In genomic region chr12:77299001-77299400, GRCh38 we compare ENCODE assay signal across 15 cellular contexts.
DNase-seq lines count a peak whose midpoint lies in the region; ATAC-seq and TF ChIP-seq lines count a peak whose summit lies in the region.
"Had no signal": no experiment of that assay in that cellular context is flagged by ENCODE, and none has a peak within 500 bp of the region (broad histone marks: within the 10 kb centered on the region; RNA-seq: fewer than 3 reads in every experiment).

No MANE protein-coding gene starts in this region.

- H3K4me3 ChIP-seq in ACC112 (ENCODE audit: low read depth, low read length) (no peak overlapping the region), fibroblast of lung (replicated peaks in 1 of 4; ENCODE audit: control extremely low read depth in 1 of 4, insufficient read depth in 1 of 4, low read depth in 3 of 4, low read length in 4 of 4) (no peak overlapping the region), lower lobe of right lung (no peak overlapping the region), SJCRH30 (no peak overlapping the region)
- H3K4me3 ChIP-seq: K562 had no signal

- no peaks in the 10 kb centered on the region for H3K79me2 ChIP-seq in ACC112 (ENCODE audit: control insufficient read depth, insufficient read depth, low read length, unreplicated experiment)
- no peaks in the 10 kb centered on the region for H3K79me2 ChIP-seq in fibroblast of lung (ENCODE audit: control insufficient read depth, insufficient read depth, low read length)

- H3K4me3 Mint-ChIP-seq in activated naive CD4-positive, alpha-beta T cell treated with anti-CD3 and anti-CD28 coated beads, Interleukin-2, amount 10 ng/mL, durations not matched to agents 7 days and 5 days: no peak overlapping the region
- no peak overlapping the region for H3K4me3 Mint-ChIP-seq in CD4-positive, alpha-beta T cell

- DNase-seq in GM03348 (ENCODE audit: low spot score): peak; percentile 55
- DNase-seq in RPMI7951 (ENCODE audit: low read depth): peak; percentile 37
- peak; percentile 38 to 49 for DNase-seq in fibroblast of lung (ENCODE audit: low read depth in 2 of 2)
- no peak for DNase-seq in activated naive CD4-positive, alpha-beta T cell treated with anti-CD3 and anti-CD28 coated beads, Interleukin-2, amount 10 ng/mL, durations not matched to agents 7 days and 5 days
- DNase-seq in CD4-positive, alpha-beta T cell: no peak
- no peak for DNase-seq in lower lobe of right lung
- DNase-seq in SJCRH30: no peak
- DNase-seq: BE2C, EL, NCI-H1048, NCI-H2227 treated with DMSO at 0.1 percent for 48 hours, NCI-H526 treated with DMSO at 0.1 percent for 48 hours had no signal

- CTCF ChIA-PET in activated naive CD4-positive, alpha-beta T cell treated with anti-CD3 and anti-CD28 coated beads, Interleukin-2, amount 10 ng/mL, durations not matched to agents 7 days and 5 days (lab: Charles Lee): no interaction called here
- CTCF ChIA-PET in CD4-positive, alpha-beta T cell (lab: Charles Lee): no interaction called here

- H3K9me3 Mint-ChIP-seq in activated naive CD4-positive, alpha-beta T cell treated with anti-CD3 and anti-CD28 coated beads, Interleukin-2, amount 10 ng/mL, durations not matched to agents 7 days and 5 days: no peaks in the 10 kb centered on the region
- H3K9me3 Mint-ChIP-seq in CD4-positive, alpha-beta T cell: peaks cover 5% of the 10 kb centered on the region

- H3K4me2 ChIP-seq in fibroblast of lung (ENCODE audit: extremely low read depth, insufficient read depth, low read length): no peak overlapping the region

- H3K4me1 Mint-ChIP-seq in activated naive CD4-positive, alpha-beta T cell treated with anti-CD3 and anti-CD28 coated beads, Interleukin-2, amount 10 ng/mL, durations not matched to agents 7 days and 5 days: no peaks in the 10 kb centered on the region
- H3K4me1 Mint-ChIP-seq in CD4-positive, alpha-beta T cell (ENCODE audit: low read depth): no peaks in the 10 kb centered on the region

- H3K27ac Mint-ChIP-seq in activated naive CD4-positive, alpha-beta T cell treated with anti-CD3 and anti-CD28 coated beads, Interleukin-2, amount 10 ng/mL, durations not matched to agents 7 days and 5 days: no peak overlapping the region
- no peak overlapping the region for H3K27ac Mint-ChIP-seq in CD4-positive, alpha-beta T cell

- H3K9me3 ChIP-seq in fibroblast of lung (ENCODE audit: control insufficient read depth, insufficient read depth, low read depth, low read length) (no peaks in the 10 kb centered on the region), lower lobe of right lung (no peaks in the 10 kb centered on the region), SJCRH30 (replicated peaks) (no peaks in the 10 kb centered on the region)
- no peaks in the 10 kb centered on the region for H3K9me3 ChIP-seq in CD4-positive, alpha-beta T cell (ENCODE audit: control insufficient read depth, low read length)
- H3K9me3 ChIP-seq: BE2C had no signal

- POLR2A ChIA-PET in CD4-positive, alpha-beta T cell (lab: Charles Lee): no interaction called here

- H3K36me3 ChIP-seq in ACC112 (ENCODE audit: insufficient read depth, low read length) (no peaks in the 10 kb centered on the region), fibroblast of lung (ENCODE audit: control insufficient read depth, insufficient read depth, low read length) (no peaks in the 10 kb centered on the region), lower lobe of right lung (no peaks in the 10 kb centered on the region), SJCRH30 (no peaks in the 10 kb centered on the region)
- H3K36me3 ChIP-seq: BE2C had no signal

- no peak for ATAC-seq in CD4-positive, alpha-beta T cell (ENCODE audit: poor library complexity)
- no peak for ATAC-seq in lower lobe of right lung
- ATAC-seq: K562 had no signal

- no peaks in the 10 kb centered on the region for H3K36me3 Mint-ChIP-seq in activated naive CD4-positive, alpha-beta T cell treated with anti-CD3 and anti-CD28 coated beads, Interleukin-2, amount 10 ng/mL, durations not matched to agents 7 days and 5 days
- H3K36me3 Mint-ChIP-seq in CD4-positive, alpha-beta T cell (ENCODE audit: low read depth): no peaks in the 10 kb centered on the region

- H2AFZ ChIP-seq in ACC112 (ENCODE audit: low read length, unreplicated experiment) (peak overlapping the region; percentile 17), fibroblast of lung (ENCODE audit: low read length) (peak overlapping the region; percentile 59)

- H3K4me1 ChIP-seq in ACC112 (ENCODE audit: control insufficient read depth, insufficient read depth, low read length, unreplicated experiment): peaks cover 29% of the 10 kb centered on the region
- H3K4me1 ChIP-seq in fibroblast of lung (ENCODE audit: control insufficient read depth, extremely low read depth, insufficient read depth, low read length): peaks cover 8% of the 10 kb centered on the region
- H3K4me1 ChIP-seq in lower lobe of right lung: no peaks in the 10 kb centered on the region
- no peaks in the 10 kb centered on the region for H3K4me1 ChIP-seq in SJCRH30
- H3K4me1 ChIP-seq: BE2C had no signal

- H4K20me1 ChIP-seq in fibroblast of lung (ENCODE audit: control insufficient read depth, extremely low read depth, insufficient read depth, low read length): no peaks in the 10 kb centered on the region

- no peaks in the 10 kb centered on the region for H3K27me3 Mint-ChIP-seq in activated naive CD4-positive, alpha-beta T cell treated with anti-CD3 and anti-CD28 coated beads, Interleukin-2, amount 10 ng/mL, durations not matched to agents 7 days and 5 days
- H3K27me3 Mint-ChIP-seq in CD4-positive, alpha-beta T cell: no peaks in the 10 kb centered on the region

- H3K27me3 ChIP-seq in ACC112 (ENCODE audit: insufficient read depth, low read length) (no peaks in the 10 kb centered on the region), fibroblast of lung (ENCODE audit: control insufficient read depth, insufficient read depth, low read length) (no peaks in the 10 kb centered on the region), lower lobe of right lung (ENCODE audit: low read depth) (no peaks in the 10 kb centered on the region), SJCRH30 (no peaks in the 10 kb centered on the region)
- H3K27me3 ChIP-seq in CD4-positive, alpha-beta T cell (ENCODE audit: control insufficient read depth, insufficient read depth, low read length): no peaks in the 10 kb centered on the region
- H3K27me3 ChIP-seq: BE2C had no signal

- no peak overlapping the region for H3K9ac ChIP-seq in fibroblast of lung (ENCODE audit: insufficient read depth, low read length)

- no peak overlapping the region; the same call in 1 of the 2 replicates for H3K27ac ChIP-seq in ACC112 (ENCODE audit: low read depth, low read length)
- no peak overlapping the region for H3K27ac ChIP-seq in fibroblast of lung (ENCODE audit: insufficient read depth, low read length)
- no peak overlapping the region for H3K27ac ChIP-seq in CD4-positive, alpha-beta T cell (ENCODE audit: low read depth, low read length)
- no peak overlapping the region for H3K27ac ChIP-seq in lower lobe of right lung
- no peak overlapping the region for H3K27ac ChIP-seq in SJCRH30
- H3K27ac ChIP-seq: HL-60 had no signal

- intact Hi-C loops in CD4-positive, alpha-beta T cell (cut with DNase I, micrococcal nuclease): no loop called here
- intact Hi-C loops in lower lobe of right lung (cut with DNase I): no loop called here

- no peak for TF ChIP-seq CTCF in fibroblast of lung (conservative IDR thresholded peaks at IDR 0.05 in 1 of 2, IDR thresholded peaks at IDR 0.05 in 1 of 2; ENCODE audit: low read depth in 1 of 2, low read length in 2 of 2)
- no peak for TF ChIP-seq CTCF in CD4-positive, alpha-beta T cell (IDR thresholded peaks at IDR 0.05)
- no peak for TF ChIP-seq CTCF in lower lobe of right lung (IDR thresholded peaks at IDR 0.05)

Comparison
In these comparisons a context has a peak if more than half of its experiments do, and no peak if none do; other contexts are left out.
1. DNase-seq: peak in GM03348 (single experiment), RPMI7951 (single experiment) and fibroblast of lung (2 of 2); none in activated naive CD4-positive, alpha-beta T cell treated with anti-CD3 and anti-CD28 coated beads, Interleukin-2, amount 10 ng/mL, durations not matched to agents 7 days and 5 days (single experiment), CD4-positive, alpha-beta T cell (0 of 10), lower lobe of right lung (single experiment) and SJCRH30 (0 of 2).